Comparison of ENCODE assay signal across 10 cellular contexts in genomic region chrX:118115948-118116307, GRCh38. TPM values are rescaled to one million over a fixed set of nuclear protein-coding genes. Genes with fewer than 3 reads are reported as not detected.
DNase-seq lines count a peak whose midpoint lies in the region; ATAC-seq, FAIRE-seq and TF ChIP-seq lines count a peak whose summit lies in the region.
"Had no signal": no experiment of that assay in that cellular context is flagged by ENCODE, and none has a peak within 500 bp of the region (broad histone marks: within the 10 kb centered on the region; RNA-seq: fewer than 3 reads in every experiment).

No MANE protein-coding gene starts in this region.

- no peaks in the 10 kb centered on the region for H3K79me1 ChIP-seq in mesendoderm (ENCODE audit: low read length)

- peak overlapping the region; percentile 69 for H3K4me3 Mint-ChIP-seq in chondrocyte (ENCODE audit: unreplicated experiment)

- no peak overlapping the region for H4K8ac ChIP-seq in mesendoderm (ENCODE audit: low read depth, low read length)

- no peak overlapping the region for H2BK15ac ChIP-seq in mesendoderm (replicated peaks; ENCODE audit: low read depth)

- 62% methylated on average over 11 of the region's 11 CpGs for WGBS in A549 (ENCODE audit: missing lambda C conversion rate)
- no CpG with 5 or more reads among the region's 11 CpGs for WGBS in mesendoderm (ENCODE audit: extremely low coverage, insufficient coverage, low lambda C conversion rate)

- no peak overlapping the region for H2BK120ac ChIP-seq in mesendoderm (ENCODE audit: low read depth, low read length)

- H3K36me3 ChIP-seq in mesendoderm (ENCODE audit: control insufficient read depth, insufficient read depth, low read length) = no peaks in the 10 kb centered on the region

- no peak for TF ChIP-seq POLR2A in A549 (IDR thresholded peaks at IDR 0.05; ENCODE audit: low read length)

- no peak overlapping the region for H3K23ac ChIP-seq in mesendoderm (ENCODE audit: low read length)

- no peaks in the 10 kb centered on the region for H3K4me1 ChIP-seq in A549
- H3K4me1 ChIP-seq in mesendoderm (ENCODE audit: control insufficient read depth, low read depth, low read length) = no peaks in the 10 kb centered on the region

- TF ChIP-seq RAD21 in A549 (conservative IDR thresholded peaks at IDR 0.05 in 1 of 2, IDR thresholded peaks at IDR 0.05 in 1 of 2) = no peak

- no peak overlapping the region for H4K5ac ChIP-seq in mesendoderm (ENCODE audit: low read length)

- TF ChIP-seq EP300 in A549 (IDR thresholded peaks at IDR 0.05) = no peak

- CTCF ChIA-PET in A549 (lab: Yijun Ruan, JAX) = no interaction called here

- no peak for FAIRE-seq in A549 (lab: Jason Lieb, UNC)
- FAIRE-seq in GM19239 (lab: Jason Lieb, UNC) = no peak
- FAIRE-seq in RCC 7860 (lab: Jason Lieb, UNC) = no peak
- FAIRE-seq: G401.6, islet of Langerhans had no signal

- no peak overlapping the region for H3K4ac ChIP-seq in mesendoderm (ENCODE audit: low read depth, low read length)

- H3K4me3 ChIP-seq in A549 (peak overlapping the region; percentile 83), HL-60 (replicated peaks; ENCODE audit: insufficient read depth, low read length) (peak overlapping the region; percentile 62), mesendoderm (ENCODE audit: low read length) (peak overlapping the region; percentile 38)

- no peaks in the 10 kb centered on the region for H3K27me3 ChIP-seq in HL-60 (ENCODE audit: insufficient read depth, poor library complexity, severe bottlenecking)
- no peaks in the 10 kb centered on the region for H3K27me3 ChIP-seq in mesendoderm (ENCODE audit: insufficient read depth, low read length, poor library complexity)

- peak overlapping the region; percentile 81 for H3K56ac ChIP-seq in mesendoderm (ENCODE audit: low read length)

- no peaks in the 10 kb centered on the region for H3K9me3 Mint-ChIP-seq in chondrocyte (ENCODE audit: low read depth)

- H3K4me2 ChIP-seq in A549 = peak overlapping the region; percentile 76
- H3K4me2 ChIP-seq in mesendoderm (ENCODE audit: low read length) = peak overlapping the region; percentile 36

- TF ChIP-seq CTCF in A549 (IDR thresholded peaks at IDR 0.05) = no peak
- TF ChIP-seq CTCF in HL-60 (IDR thresholded peaks at IDR 0.05; ENCODE audit: insufficient read depth, low read length) = no peak
- TF ChIP-seq CTCF in chondrocyte (IDR thresholded peaks at IDR 0.05) = no peak

- no peaks in the 10 kb centered on the region for H3K9me3 ChIP-seq in A549

- no peak overlapping the region for H2BK5ac ChIP-seq in mesendoderm (ENCODE audit: low read length)

- H3K27ac Mint-ChIP-seq in chondrocyte (ENCODE audit: unreplicated experiment) = no peak overlapping the region

- ATAC-seq in A549 = peak; percentile 5 to 45; a peak in 4 of 6 replicates
- ATAC-seq in HG03039 (IDR thresholded peaks at IDR 0.05; ENCODE audit: unreplicated experiment) = no peak

- POLR2A ChIA-PET in A549 (lab: Yijun Ruan, JAX) = no interaction called here

- no peak for DNase-seq in A549 (ENCODE audit: low read depth in 1 of 2, low spot score in 1 of 2)
- no peak for DNase-seq in HL-60 (ENCODE audit: low read depth in 1 of 2, low spot score in 1 of 2)
- no peak for DNase-seq in chondrocyte (ENCODE audit: low spot score)
- DNase-seq in mesendoderm = no peak
- no peak for DNase-seq in NCI-H2029 treated with DMSO at 0.1 percent for 48 hours (lab: John Stamatoyannopoulos, UW)
- no peak for DNase-seq in GM19239 (ENCODE audit: insufficient read length, low spot score)
- DNase-seq in RCC 7860 (ENCODE audit: low spot score) = no peak

- H3K79me2 ChIP-seq in mesendoderm (ENCODE audit: control insufficient read depth, insufficient read depth, low read length) = no peaks in the 10 kb centered on the region

- H3K9ac ChIP-seq in mesendoderm (ENCODE audit: low read length) = peak overlapping the region; percentile 69

- H3K36me3 Mint-ChIP-seq in chondrocyte (ENCODE audit: low read depth) = no peaks in the 10 kb centered on the region

- H3K4me1 Mint-ChIP-seq in chondrocyte (ENCODE audit: low read depth) = peaks cover 6% of the 10 kb centered on the region

- H2AK5ac ChIP-seq in mesendoderm (ENCODE audit: low read length) = no peak overlapping the region

- no peak overlapping the region for H3K18ac ChIP-seq in mesendoderm (ENCODE audit: low read length)

- peaks cover 1% of the 10 kb centered on the region for H3K27me3 Mint-ChIP-seq in chondrocyte (ENCODE audit: low read depth)

- H3K27ac ChIP-seq in A549 = peak overlapping the region in 1 of 2 experiments; percentile 94; a peak in 3 of 6 replicates
- no peak overlapping the region for H3K27ac ChIP-seq in HL-60 (replicated peaks)
- no peak overlapping the region for H3K27ac ChIP-seq in mesendoderm (ENCODE audit: low read depth, low read length)

TF ChIP-seq in A549, 52 proteins besides CTCF, POLR2A, EP300 and RAD21:
- no peak for TF ChIP-seq EHMT2 (IDR thresholded peaks at IDR 0.05; ENCODE audit: low read depth)
- TF ChIP-seq ZNF302 (CRISPR knock-in tag; IDR thresholded peaks at IDR 0.05) = no peak
- TF ChIP-seq, protein P1, sequence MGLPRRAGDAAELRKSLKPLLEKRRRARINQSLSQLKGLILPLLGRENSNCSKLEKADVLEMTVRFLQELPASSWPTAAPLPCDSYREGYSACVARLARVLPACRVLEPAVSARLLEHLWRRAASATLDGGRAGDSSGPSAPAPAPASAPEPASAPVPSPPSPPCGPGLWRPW (IDR thresholded peaks at IDR 0.05) = no peak
- no peak for TF ChIP-seq NPAS2 (CRISPR knock-in tag; IDR thresholded peaks at IDR 0.05; ENCODE audit: borderline replicate concordance)
- no peak for TF ChIP-seq KDM1A (IDR thresholded peaks at IDR 0.05; ENCODE audit: low read depth)
- no peak for TF ChIP-seq EHF (CRISPR knock-in tag; IDR thresholded peaks at IDR 0.05)
- TF ChIP-seq, protein P2, sequence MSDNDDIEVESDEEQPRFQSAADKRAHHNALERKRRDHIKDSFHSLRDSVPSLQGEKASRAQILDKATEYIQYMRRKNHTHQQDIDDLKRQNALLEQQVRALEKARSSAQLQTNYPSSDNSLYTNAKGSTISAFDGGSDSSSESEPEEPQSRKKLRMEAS (IDR thresholded peaks at IDR 0.05) = no peak
- no peak for TF ChIP-seq SMC3 (IDR thresholded peaks at IDR 0.05)
- TF ChIP-seq ZFP36 (IDR thresholded peaks at IDR 0.05; ENCODE audit: borderline replicate concordance, partially characterized antibody) = no peak
- no peak for TF ChIP-seq CHD2 (IDR thresholded peaks at IDR 0.05; ENCODE audit: low read length, partially characterized antibody)
- no peak for TF ChIP-seq MAZ (IDR thresholded peaks at IDR 0.05; ENCODE audit: borderline replicate concordance, low read depth, low read length)
- no peak for TF ChIP-seq FOSL2 (IDR thresholded peaks at IDR 0.05)
- no peak for TF ChIP-seq FOSL2 (CRISPR knock-in tag; IDR thresholded peaks at IDR 0.05)
- TF ChIP-seq RARB (CRISPR knock-in tag; IDR thresholded peaks at IDR 0.05) = no peak
- TF ChIP-seq, protein P3, sequence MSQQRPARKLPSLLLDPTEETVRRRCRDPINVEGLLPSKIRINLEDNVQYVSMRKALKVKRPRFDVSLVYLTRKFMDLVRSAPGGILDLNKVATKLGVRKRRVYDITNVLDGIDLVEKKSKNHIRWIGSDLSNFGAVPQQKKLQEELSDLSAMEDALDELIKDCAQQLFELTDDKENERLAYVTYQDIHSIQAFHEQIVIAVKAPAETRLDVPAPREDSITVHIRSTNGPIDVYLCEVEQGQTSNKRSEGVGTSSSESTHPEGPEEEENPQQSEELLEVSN (IDR thresholded peaks at IDR 0.05; ENCODE audit: borderline replicate concordance, low read depth) = no peak
- no peak for TF ChIP-seq NR3C1 (IDR thresholded peaks at IDR 0.05)
- no peak for TF ChIP-seq FOXS1 (CRISPR knock-in tag; IDR thresholded peaks at IDR 0.05)
- TF ChIP-seq KDM5A (IDR thresholded peaks at IDR 0.05) = no peak

RNA-seq across cellular contexts. Expression of gene KLHL13, which starts 0.7 kb away (rescaled TPM):
- 1.0 and 1.4 TPM in 2 replicates for polyA plus RNA-seq in A549 (2011; rRNA removed)
- 0.44 and 0.46 TPM in 2 replicates for polyA plus RNA-seq in A549 (2012; cell fraction: cytosol; rRNA removed)
- 0.22 and 0.28 TPM in 2 replicates for polyA plus RNA-seq in A549 (2012; cell fraction: nucleus; rRNA removed)
- 0.76 to 0.82 TPM (median 0.77 TPM) in 3 replicates for polyA plus RNA-seq in A549 (2017; fragmentation: RNase III; extraction: RNeasy Plus Mini Kit Qiagen cat#74134 plus additional on column Dnase treatment)
- polyA minus RNA-seq in A549 (2011; rRNA and poly(A)+ RNA removed) = 0.62 and 0.92 TPM in 2 replicates
- total RNA-seq in chondrocyte = 0.18 to 1.3 TPM (median 0.45 TPM) in 3 replicates
- polyA plus RNA-seq in mesendoderm (2013, experiment 1 of 2) = 1.2 TPM
- 1.3 TPM for polyA plus RNA-seq in mesendoderm (2013, experiment 2 of 2)
